Comparison of ENCODE assay signal across 5 cellular contexts in genomic region chr4:125497861-125498260, GRCh38.
"Had no signal": no experiment of that assay in that cellular context is flagged by ENCODE, and none has a peak within 500 bp of the region (broad histone marks: within the 10 kb centered on the region; RNA-seq: fewer than 3 reads in every experiment).

No MANE protein-coding gene starts in this region.

- ATAC-seq: HepG2, K562 had no signal

- H3K4me3 ChIP-seq: K562 had no signal

- DNase-seq: IMR-90, KBM-7 had no signal

- H3K27ac ChIP-seq: HL-60 had no signal
